In genomic region chr1:226639631-226640061, GRCh38 we compare ENCODE assay signal across 23 cellular contexts.
DNase-seq lines count a peak whose midpoint lies in the region; ATAC-seq, FAIRE-seq and TF ChIP-seq lines count a peak whose summit lies in the region.
"Had no signal": no experiment of that assay in that cellular context is flagged by ENCODE, and none has a peak within 500 bp of the region (broad histone marks: within the 10 kb centered on the region; RNA-seq: fewer than 3 reads in every experiment).

No MANE protein-coding gene starts in this region.

- no peak overlapping the region for H3K4me2 ChIP-seq in H1 (ENCODE audit: insufficient read depth in 1 of 2, low read depth in 2 of 2, low read length in 2 of 2)

- H3K79me2 ChIP-seq in H1 (ENCODE audit: control insufficient read depth in 1 of 2, insufficient read depth in 2 of 2, low read length in 2 of 2) = no peaks in the 10 kb centered on the region

- no peaks in the 10 kb centered on the region for H3K36me3 ChIP-seq in H1 (ENCODE audit: control insufficient read depth in 2 of 4, insufficient read depth in 4 of 4, low read length in 3 of 4)
- peaks cover 11 to 92% (median 22%) of the 10 kb centered on the region in 3 experiments for H3K36me3 ChIP-seq in naive thymus-derived CD4-positive, alpha-beta T cell (ENCODE audit: control insufficient read depth in 2 of 3, insufficient read depth in 3 of 3, low read length in 3 of 3)

- peaks cover 54% of the 10 kb centered on the region for H3K4me1 Mint-ChIP-seq in activated naive CD4-positive, alpha-beta T cell treated with anti-CD3 and anti-CD28 coated beads, Interleukin-2, amount 10 ng/mL, durations not matched to agents 7 days and 5 days
- peaks cover 42 to 84% (median 45%) of the 10 kb centered on the region in 7 donors for H3K4me1 Mint-ChIP-seq in naive thymus-derived CD4-positive, alpha-beta T cell
- peaks cover 45% of the 10 kb centered on the region for H3K4me1 Mint-ChIP-seq in T-helper 17 cell

- TF ChIP-seq EP300 in H1 (IDR thresholded peaks at IDR 0.05; ENCODE audit: borderline replicate concordance in 1 of 2, low read depth in 2 of 2, low read length in 2 of 2) = no peak

- H2AK5ac ChIP-seq in H1 (ENCODE audit: low read depth, low read length) = 0 out of 2 replicates have a peak overlapping the region, but pooled peaks have one; percentile 6

- no peaks in the 10 kb centered on the region for H3K9me3 ChIP-seq in H1 (ENCODE audit: insufficient read depth in 2 of 2, low read depth in 1 of 2, low read length in 1 of 2)
- no peaks in the 10 kb centered on the region for H3K9me3 ChIP-seq in naive thymus-derived CD4-positive, alpha-beta T cell (ENCODE audit: control insufficient read depth in 2 of 3, low read length in 3 of 3)
- H3K9me3 ChIP-seq in T-helper 17 cell (ENCODE audit: control insufficient read depth, low read length, poor library complexity, severe bottlenecking) = no peaks in the 10 kb centered on the region
- H3K9me3 ChIP-seq: gastrocnemius medialis, stomach had no signal

- no peak overlapping the region for H2BK5ac ChIP-seq in H1 (ENCODE audit: low read depth, low read length)

- ATAC-seq in activated naive CD4-positive, alpha-beta T cell treated with anti-CD3 and anti-CD28 coated beads, Interleukin-2, amount 50 U/mL, for 72 hours = no peak
- no peak for ATAC-seq in naive thymus-derived CD4-positive, alpha-beta T cell
- ATAC-seq in T-helper 17 cell (no peak), GM18505 (IDR thresholded peaks at IDR 0.05; ENCODE audit: unreplicated experiment) (no peak), GM19395 (IDR thresholded peaks at IDR 0.05; ENCODE audit: unreplicated experiment) (no peak)
- ATAC-seq: activated CD4-positive, CD25-positive, alpha-beta regulatory T cell treated with anti-CD3 and anti-CD28 coated beads, Interleukin-2, amount 50 U/mL, for 24 hours; gastrocnemius medialis had no signal

- no peak overlapping the region; the same call in 1 of the 2 replicates for H4K8ac ChIP-seq in H1 (ENCODE audit: extremely low read depth, insufficient read depth, low read length)

- POLR2A ChIA-PET in H1 (lab: Charles Lee; ENCODE audit: partially characterized antibody) = no interaction called here
- POLR2A ChIA-PET in naive thymus-derived CD4-positive, alpha-beta T cell (lab: Charles Lee) = interaction anchor here (1.7 kb wide), 1 partner anchor 91 kb away, joined by 4 read pairs; no protein-coding TSS in a partner anchor

- no peaks in the 10 kb centered on the region for H3K79me1 ChIP-seq in H1 (ENCODE audit: low read depth, low read length)

- 89% methylated on average over 9 of the region's 18 CpGs; no CpG with 5 or more reads in 1 of the 2 experiments for WGBS in H1 (ENCODE audit: extremely low coverage in 1 of 2, insufficient coverage in 1 of 2, insufficient read length in 1 of 2, insufficient replicate concordance in 2 of 2, low coverage in 1 of 2, low lambda C conversion rate in 2 of 2, missing lambda C conversion rate in 1 of 2), 2 experiments

- intact Hi-C loops in naive thymus-derived CD4-positive, alpha-beta T cell (cut with micrococcal nuclease) = no loop called here

- H3K4me1 ChIP-seq in H1 (replicated peaks in 1 of 4; ENCODE audit: control insufficient read depth in 3 of 4, insufficient read depth in 4 of 4, low read length in 3 of 4) = peaks cover 0 to 10% (median 5%) of the 10 kb centered on the region in 4 experiments; a peak in 5 of 7 replicates
- peaks cover 34 to 45% of the 10 kb centered on the region in 2 donors for H3K4me1 ChIP-seq in naive thymus-derived CD4-positive, alpha-beta T cell (ENCODE audit: control insufficient read depth in 2 of 2, insufficient read depth in 2 of 2, low read length in 2 of 2)

- H3K36me3 Mint-ChIP-seq in activated naive CD4-positive, alpha-beta T cell treated with anti-CD3 and anti-CD28 coated beads, Interleukin-2, amount 10 ng/mL, durations not matched to agents 7 days and 5 days = peaks cover 61% of the 10 kb centered on the region
- peaks cover 0 to 6% of the 10 kb centered on the region in 2 donors for H3K36me3 Mint-ChIP-seq in activated naive CD4-positive, alpha-beta T cell treated with anti-CD3 and anti-CD28 coated beads, Interleukin-2, amount 50 U/mL, for 72 hours
- peaks cover 6 to 26% (median 17%) of the 10 kb centered on the region in 5 donors for H3K36me3 Mint-ChIP-seq in naive thymus-derived CD4-positive, alpha-beta T cell
- H3K36me3 Mint-ChIP-seq in T-helper 17 cell (ENCODE audit: low read depth) = peaks cover 9% of the 10 kb centered on the region

- no peak overlapping the region for H3K9ac ChIP-seq in H1 (replicated peaks in 1 of 4; ENCODE audit: extremely low read depth in 1 of 4, low read depth in 3 of 4, low read length in 3 of 4)

- H3K4ac ChIP-seq in H1 (replicated peaks; ENCODE audit: insufficient read length, low read depth, low read length) = no peak overlapping the region

- no peak overlapping the region for H2BK20ac ChIP-seq in H1 (ENCODE audit: low read length)

- H2BK12ac ChIP-seq in H1 (ENCODE audit: low read depth, low read length) = no peak overlapping the region

- H3K27me3 Mint-ChIP-seq in activated naive CD4-positive, alpha-beta T cell treated with anti-CD3 and anti-CD28 coated beads, Interleukin-2, amount 10 ng/mL, durations not matched to agents 7 days and 5 days = peaks cover 4% of the 10 kb centered on the region
- no peaks in the 10 kb centered on the region for H3K27me3 Mint-ChIP-seq in naive thymus-derived CD4-positive, alpha-beta T cell
- no peaks in the 10 kb centered on the region for H3K27me3 Mint-ChIP-seq in T-helper 17 cell

- no peak overlapping the region for H2BK120ac ChIP-seq in H1 (replicated peaks; ENCODE audit: low read depth, low read length)

- H3K14ac ChIP-seq in H1 (ENCODE audit: insufficient read length) = no peak overlapping the region

- H3K9me3 Mint-ChIP-seq in activated naive CD4-positive, alpha-beta T cell treated with anti-CD3 and anti-CD28 coated beads, Interleukin-2, amount 10 ng/mL, durations not matched to agents 7 days and 5 days = no peaks in the 10 kb centered on the region
- no peaks in the 10 kb centered on the region for H3K9me3 Mint-ChIP-seq in activated naive CD4-positive, alpha-beta T cell treated with anti-CD3 and anti-CD28 coated beads, Interleukin-2, amount 50 U/mL, for 72 hours
- peaks cover 0 to 2% (median 0%) of the 10 kb centered on the region in 11 donors for H3K9me3 Mint-ChIP-seq in naive thymus-derived CD4-positive, alpha-beta T cell
- H3K9me3 Mint-ChIP-seq: activated T-helper 2 cell treated with anti-CD3 and anti-CD28 coated beads, Interferon-gamma antibody, Interleukin-2, Interleukin-4, amounts not matched to agents 10 μg/mL and 5 μg/mL and 100 μg/mL, durations not matched to agents 14 hours and 24 hours and 36 hours had no signal

- no peak overlapping the region for H2BK15ac ChIP-seq in H1 (ENCODE audit: low read length)

- H3K23ac ChIP-seq in H1 (ENCODE audit: insufficient read length) = no peak overlapping the region

- TF ChIP-seq POLR2A in H1 (IDR thresholded peaks at IDR 0.05; ENCODE audit: control extremely low read depth in 1 of 2, low read depth in 2 of 2, low read length in 2 of 2) (no peak), GM18505 (IDR thresholded peaks at IDR 0.05; ENCODE audit: borderline replicate concordance, extremely low read depth, insufficient read depth, insufficient read length) (no peak)

- peak overlapping the region; percentile 24; the same call in 1 of the 2 replicates for H3K18ac ChIP-seq in H1 (ENCODE audit: extremely low read depth, low read length)

- CTCF ChIA-PET in activated naive CD4-positive, alpha-beta T cell treated with anti-CD3 and anti-CD28 coated beads, Interleukin-2, amount 10 ng/mL, durations not matched to agents 7 days and 5 days (lab: Charles Lee) = no interaction called here
- CTCF ChIA-PET in H1 (lab: Charles Lee; ENCODE audit: partially characterized antibody) = interaction anchor here (0.7 to 14.1 kb wide), 5 partner anchors 12 to 236 kb away, joined by 3 to 184 read pairs (median 4); no protein-coding TSS in a partner anchor
- CTCF ChIA-PET in naive thymus-derived CD4-positive, alpha-beta T cell (lab: Charles Lee) = interaction anchor here (2.3 kb wide), 1 partner anchor 99 kb away, joined by 7 read pairs; the partner anchor contains the start of gene ITPKB

- peaks cover 2% of the 10 kb centered on the region; the same call in 1 of the 2 replicates for H3K23me2 ChIP-seq in H1 (ENCODE audit: low read depth, low read length)

- no peak for TF ChIP-seq CTCF in H1 (IDR thresholded peaks at IDR 0.05; ENCODE audit: control extremely low read depth in 1 of 3, insufficient read depth in 1 of 3, low read depth in 1 of 3, low read length in 3 of 3)

- H3K4me3 ChIP-seq in H1 (ENCODE audit: extremely low read depth in 1 of 4, insufficient read depth in 2 of 4, low read depth in 3 of 4, low read length in 4 of 4) = no peak overlapping the region
- no peak overlapping the region for H3K4me3 ChIP-seq in naive thymus-derived CD4-positive, alpha-beta T cell (ENCODE audit: low read length)
- H3K4me3 ChIP-seq: gastrocnemius medialis, stomach had no signal

- H4K91ac ChIP-seq in H1 (replicated peaks; ENCODE audit: insufficient read length, low read length) = no peak overlapping the region

- H3K27ac ChIP-seq in H1 (ENCODE audit: low read depth, low read length) (no peak overlapping the region), substantia nigra (ENCODE audit: low read depth, low read length, poor library complexity, severe bottlenecking) (peak overlapping the region; percentile 77)
- H3K27ac ChIP-seq in naive thymus-derived CD4-positive, alpha-beta T cell (ENCODE audit: low read depth, low read length) = no peak overlapping the region
- H3K27ac ChIP-seq: C4-2B, HL-60 had no signal

- H3K27me3 ChIP-seq in H1 (replicated peaks in 1 of 4; ENCODE audit: control insufficient read depth in 3 of 4, extremely low read depth in 1 of 4, insufficient read depth in 3 of 4, low read length in 3 of 4) = no peaks in the 10 kb centered on the region; a peak in 1 of 7 replicates
- no peaks in the 10 kb centered on the region for H3K27me3 ChIP-seq in naive thymus-derived CD4-positive, alpha-beta T cell (ENCODE audit: control insufficient read depth in 2 of 2, insufficient read depth in 2 of 2, low read length in 2 of 2)
- H3K27me3 ChIP-seq: gastrocnemius medialis, stomach had no signal

- TF ChIP-seq RAD21 in H1 (IDR thresholded peaks at IDR 0.05 in 1 of 2, conservative IDR thresholded peaks at IDR 0.05 in 1 of 2; ENCODE audit: low read depth in 2 of 2, low read length in 2 of 2) = no peak

- no peak for DNase-seq in activated naive CD4-positive, alpha-beta T cell treated with anti-CD3 and anti-CD28 coated beads, Interleukin-2, amount 10 ng/mL, durations not matched to agents 7 days and 5 days
- no peak for DNase-seq in activated naive CD4-positive, alpha-beta T cell treated with anti-CD3 and anti-CD28 coated beads, Interleukin-2, amount 50 U/mL, for 72 hours (ENCODE audit: low spot score in 2 of 2)
- DNase-seq in H1 (ENCODE audit: low read depth in 1 of 2, low spot score in 2 of 2) = no peak
- DNase-seq in naive thymus-derived CD4-positive, alpha-beta T cell = no peak
- DNase-seq in substantia nigra (lab: John Stamatoyannopoulos, UW) = no peak
- no peak for DNase-seq in T-helper 17 cell
- DNase-seq: amygdala; central memory CD4-positive, alpha-beta T cell; DMS153; GF-D8; IMR-90; MM.1S; stimulated activated CD4-positive, alpha-beta T cell treated with anti-CD3 and anti-CD28 coated beads, Interleukin-1b, Interleukin-23, amount 100 ng/mL, for 48 hours; stomach had no signal

- no peak overlapping the region for H3K56ac ChIP-seq in H1 (replicated peaks; ENCODE audit: insufficient read length, low read depth, low read length)

- FAIRE-seq in H1 (lab: Jason Lieb, UNC) = no peak
- FAIRE-seq: A204.1, GM12891 had no signal

- no peaks in the 10 kb centered on the region for H4K20me1 ChIP-seq in H1 (replicated peaks in 1 of 2; ENCODE audit: control insufficient read depth in 1 of 2, insufficient read depth in 2 of 2, low read length in 2 of 2)

- no peak overlapping the region for H3K4me3 Mint-ChIP-seq in activated naive CD4-positive, alpha-beta T cell treated with anti-CD3 and anti-CD28 coated beads, Interleukin-2, amount 10 ng/mL, durations not matched to agents 7 days and 5 days
- H3K4me3 Mint-ChIP-seq in naive thymus-derived CD4-positive, alpha-beta T cell = no peak overlapping the region
- no peak overlapping the region for H3K4me3 Mint-ChIP-seq in T-helper 17 cell

- H3K27ac Mint-ChIP-seq in activated naive CD4-positive, alpha-beta T cell treated with anti-CD3 and anti-CD28 coated beads, Interleukin-2, amount 10 ng/mL, durations not matched to agents 7 days and 5 days = peak overlapping the region; percentile 58
- no peak overlapping the region for H3K27ac Mint-ChIP-seq in activated naive CD4-positive, alpha-beta T cell treated with anti-CD3 and anti-CD28 coated beads, Interleukin-2, amount 50 U/mL, for 72 hours
- H3K27ac Mint-ChIP-seq in naive thymus-derived CD4-positive, alpha-beta T cell = peak overlapping the region in 6 of 9 donors; percentile 51 to 94 (median 78)
- no peak overlapping the region for H3K27ac Mint-ChIP-seq in T-helper 17 cell
- H3K27ac Mint-ChIP-seq: activated T-helper 2 cell treated with anti-CD3 and anti-CD28 coated beads, Interferon-gamma antibody, Interleukin-2, Interleukin-4, amounts not matched to agents 10 μg/mL and 5 μg/mL and 100 μg/mL, durations not matched to agents 14 hours and 24 hours and 36 hours had no signal

- no peak overlapping the region for H2AFZ ChIP-seq in H1 (ENCODE audit: low read length)

- H4K5ac ChIP-seq in H1 (ENCODE audit: insufficient read length, low read depth, low read length) = no peak overlapping the region

Comparison
In these comparisons a context has a peak if more than half of its experiments do, and no peak if none do; other contexts are left out.
1. H3K27ac Mint-ChIP-seq: peak in activated naive CD4-positive, alpha-beta T cell treated with anti-CD3 and anti-CD28 coated beads, Interleukin-2, amount 10 ng/mL, durations not matched to agents 7 days and 5 days (single experiment) and naive thymus-derived CD4-positive, alpha-beta T cell (6 of 9); none in activated naive CD4-positive, alpha-beta T cell treated with anti-CD3 and anti-CD28 coated beads, Interleukin-2, amount 50 U/mL, for 72 hours (0 of 2) and T-helper 17 cell (single experiment).